18 cellular contexts compared by ENCODE assay signal in the genomic region with DNA sequence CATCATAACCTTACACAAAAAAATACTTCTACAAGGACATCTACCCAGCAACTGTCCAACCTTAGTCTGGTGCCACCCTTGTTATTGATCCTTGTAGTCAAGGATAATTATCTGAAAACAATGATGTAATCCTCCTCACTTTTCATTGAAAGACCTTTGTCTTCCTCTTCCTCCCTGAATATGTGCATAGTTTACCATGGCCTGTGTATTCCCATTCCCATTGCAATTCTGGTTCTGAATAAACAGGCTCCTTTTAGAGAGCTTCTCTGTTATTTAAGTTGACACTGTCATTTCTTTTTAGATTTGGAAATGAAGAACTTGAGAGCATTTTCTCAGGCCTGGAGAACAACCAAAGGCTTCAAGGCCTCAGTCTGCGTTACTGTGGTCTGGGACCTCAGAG. TPM values are rescaled to one million over a fixed set of nuclear protein-coding genes. Genes with fewer than 3 reads are reported as not detected.
DNase-seq lines count a peak whose midpoint lies in the region; TF ChIP-seq lines count a peak whose summit lies in the region.
"Had no signal": no experiment of that assay in that cellular context is flagged by ENCODE, and none has a peak within 500 bp of the region (broad histone marks: within the 10 kb centered on the region; RNA-seq: fewer than 3 reads in every experiment).

No MANE protein-coding gene starts in this region.

- H3K9me3 ChIP-seq in HUES48 (ENCODE audit: control insufficient read depth, insufficient read depth, low read length) (no peaks in the 10 kb centered on the region), endodermal cell (ENCODE audit: control insufficient read depth, low read length) (no peaks in the 10 kb centered on the region)
- H3K9me3 ChIP-seq: BE2C had no signal

- peak overlapping the region; percentile 45 for H3K27ac Mint-ChIP-seq in endodermal cell
- H3K27ac Mint-ChIP-seq in neural crest cell (ENCODE audit: unreplicated experiment) = peak overlapping the region; percentile 94
- H3K27ac Mint-ChIP-seq: CD8-positive, alpha-beta memory T cell had no signal

- H3K9ac ChIP-seq in HUES48 (ENCODE audit: low read depth, low read length) (0 out of 2 replicates have a peak overlapping the region, but pooled peaks have one; percentile 48), endodermal cell (ENCODE audit: extremely low read depth, low read length, poor library complexity, severe bottlenecking) (no peak overlapping the region)
- H3K9ac ChIP-seq: KMS-11 had no signal

- 90 to 100% methylated on average over 1 of the region's 1 CpG for WGBS in endodermal cell (ENCODE audit: insufficient coverage in 1 of 2, insufficient read length in 1 of 2), 2 experiments

- H3K4me3 ChIP-seq in HUES48 (ENCODE audit: low read depth, low read length) (no peak overlapping the region; the same call in 1 of the 2 replicates), endodermal cell (ENCODE audit: low read length) (no peak overlapping the region)

- H3K27me3 ChIP-seq in HUES48 (ENCODE audit: control insufficient read depth, insufficient read depth, low read length) (no peaks in the 10 kb centered on the region), endodermal cell (ENCODE audit: control insufficient read depth, insufficient read depth, low read length, poor library complexity, severe bottlenecking) (no peaks in the 10 kb centered on the region)
- H3K27me3 ChIP-seq: BE2C had no signal

- peaks cover 7% of the 10 kb centered on the region for H3K4me1 Mint-ChIP-seq in endodermal cell
- H3K4me1 Mint-ChIP-seq in neural crest cell = peaks cover 8% of the 10 kb centered on the region

- peak overlapping the region; percentile 93 for H3K27ac ChIP-seq in HUES48 (ENCODE audit: low read depth, low read length)
- no peak overlapping the region for H3K27ac ChIP-seq in endodermal cell (ENCODE audit: low read depth, low read length)
- H3K27ac ChIP-seq: KMS-11 had no signal

- H3K4me1 ChIP-seq in HUES48 (ENCODE audit: control insufficient read depth, insufficient read depth, low read length) (peaks cover 27% of the 10 kb centered on the region), endodermal cell (ENCODE audit: control insufficient read depth, insufficient read depth, low read length) (no peaks in the 10 kb centered on the region)
- H3K4me1 ChIP-seq: BE2C had no signal

- H3K27me3 Mint-ChIP-seq in endodermal cell (ENCODE audit: insufficient read depth) = no peaks in the 10 kb centered on the region
- no peaks in the 10 kb centered on the region for H3K27me3 Mint-ChIP-seq in neural crest cell (ENCODE audit: low read depth)
- H3K27me3 Mint-ChIP-seq: CD4-positive, CD25-positive, alpha-beta regulatory T cell had no signal

- TF ChIP-seq CTCF in endodermal cell (conservative IDR thresholded peaks at IDR 0.05) (no peak), neural crest cell (conservative IDR thresholded peaks at IDR 0.05) (no peak)

- no peaks in the 10 kb centered on the region for H3K36me3 Mint-ChIP-seq in endodermal cell (ENCODE audit: low read depth)
- no peaks in the 10 kb centered on the region for H3K36me3 Mint-ChIP-seq in neural crest cell (ENCODE audit: low read depth)
- H3K36me3 Mint-ChIP-seq: CD4-positive, CD25-positive, alpha-beta regulatory T cell had no signal

- H3K9me3 Mint-ChIP-seq in endodermal cell (peaks cover 2% of the 10 kb centered on the region), neural crest cell (no peaks in the 10 kb centered on the region)
- H3K9me3 Mint-ChIP-seq: CD8-positive, alpha-beta memory T cell had no signal

- DNase-seq in SKM-1 treated with dmso at 0.1 percent for 144 hours (lab: John Stamatoyannopoulos, UW; ENCODE audit: unreplicated experiment) (peak; percentile 16), SKM-1 (lab: John Stamatoyannopoulos, UW; ENCODE audit: unreplicated experiment) (no peak), endodermal cell (no peak), neural crest cell (ENCODE audit: low read depth, low spot score) (no peak), RPMI8226 (no peak), 8988T (no peak), DMS79 (lab: John Stamatoyannopoulos, UW) (no peak)
- DNase-seq: BE2C; C1 segment of cervical spinal cord; CD4-positive, CD25-positive, alpha-beta regulatory T cell; CD8-positive, alpha-beta memory T cell; COR-L47; DMS 273 treated with DMSO at 0.1 percent for 48 hours; DMS53; GDM1; HCEC 1CT had no signal

- H3K4me3 Mint-ChIP-seq in endodermal cell = no peak overlapping the region
- no peak overlapping the region for H3K4me3 Mint-ChIP-seq in neural crest cell
- H3K4me3 Mint-ChIP-seq: CD4-positive, CD25-positive, alpha-beta regulatory T cell; CD8-positive, alpha-beta memory T cell had no signal

- no peaks in the 10 kb centered on the region for H3K36me3 ChIP-seq in HUES48 (ENCODE audit: control insufficient read depth, insufficient read depth, low read length)
- no peaks in the 10 kb centered on the region for H3K36me3 ChIP-seq in endodermal cell (ENCODE audit: control insufficient read depth, insufficient read depth, low read length)
- H3K36me3 ChIP-seq: BE2C had no signal

RNA-seq across cellular contexts. Expression of a gene that starts 53.3 kb away (rescaled TPM):
- total RNA-seq in endodermal cell (100 to 1,000 TPM; 106 to 111 TPM), neural crest cell (103 and 107 TPM in 2 replicates)
- polyA plus RNA-seq in endodermal cell (2013, experiment 1 of 2) = 118 TPM
- polyA plus RNA-seq in endodermal cell (2013, experiment 2 of 2) = 105 TPM
